10 cellular contexts compared by ENCODE assay signal in the genomic region with DNA sequence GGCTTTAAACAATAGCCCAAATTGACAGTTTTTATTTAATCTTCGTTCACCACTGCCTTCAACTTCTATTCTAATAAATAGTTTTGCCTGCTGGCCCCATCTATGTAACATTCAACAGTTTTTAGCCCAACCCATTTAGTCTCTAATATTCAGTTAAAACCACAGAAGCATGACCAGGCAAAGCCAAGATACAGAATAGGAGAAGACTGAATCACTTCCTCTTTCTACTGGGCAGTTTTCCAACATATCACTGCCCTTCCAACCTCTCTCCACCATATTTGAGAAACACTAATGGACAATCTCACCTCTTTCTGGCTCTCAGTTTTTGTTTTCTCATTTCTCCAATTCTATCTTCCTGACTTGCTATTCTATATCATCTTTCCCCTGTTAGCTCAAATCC.
A peak's percentile ranks its signal among the peaks of the same experiment; 100 is the strongest.
DNase-seq lines count a peak whose midpoint lies in the region; FAIRE-seq and TF ChIP-seq lines count a peak whose summit lies in the region.
"Had no signal": no experiment of that assay in that cellular context is flagged by ENCODE, and none has a peak within 500 bp of the region (broad histone marks: within the 10 kb centered on the region; RNA-seq: fewer than 3 reads in every experiment).

No MANE protein-coding gene starts in this region.

- 50% methylated on average over 1 of the region's 1 CpG for WGBS in esophagus muscularis mucosa

- TF ChIP-seq EP300 in esophagus muscularis mucosa (IDR thresholded peaks at IDR 0.05), result no peak

- no peaks in the 10 kb centered on the region for H3K9me3 ChIP-seq in esophagus muscularis mucosa
- H3K9me3 ChIP-seq: neutrophil, vagina had no signal

- H3K4me1 ChIP-seq in esophagus muscularis mucosa, result no peaks in the 10 kb centered on the region
- H3K4me1 ChIP-seq: vagina had no signal

- no peak overlapping the region for H3K4me3 ChIP-seq in esophagus muscularis mucosa
- H3K4me3 ChIP-seq: vagina had no signal

- DNase-seq in AG08395 (ENCODE audit: low spot score), result peak; percentile 61
- peak; percentile 51 for DNase-seq in HTR-8/SVneo (ENCODE audit: insufficient read length, low spot score)
- peak; percentile 55 to 93 for DNase-seq in SW 1271 (lab: John Stamatoyannopoulos, UW)
- peak; percentile 26 for DNase-seq in fibroblast of the conjunctiva (ENCODE audit: low read depth)
- no peak for DNase-seq in NCI-H82 treated with DMSO at 0.1 percent for 48 hours (lab: John Stamatoyannopoulos, UW; ENCODE audit: unreplicated experiment)
- no peak for DNase-seq in HK-2 (ENCODE audit: unreplicated experiment)
- DNase-seq in esophagus muscularis mucosa (ENCODE audit: extremely low spot score), result no peak
- no peak for DNase-seq in activated naive CD4-positive, alpha-beta T cell (lab: John Stamatoyannopoulos, UW)

- H3K36me3 ChIP-seq in esophagus muscularis mucosa, result no peaks in the 10 kb centered on the region
- H3K36me3 ChIP-seq: neutrophil, vagina had no signal

- TF ChIP-seq CTCF in esophagus muscularis mucosa (IDR thresholded peaks at IDR 0.05), result no peak

- intact Hi-C loops in esophagus muscularis mucosa (cut with DNase I), result no loop called here

- FAIRE-seq in HTR-8/SVneo (lab: Jason Lieb, UNC), result peak; percentile 77

- no peaks in the 10 kb centered on the region for H3K27me3 ChIP-seq in esophagus muscularis mucosa
- H3K27me3 ChIP-seq: neutrophil, vagina had no signal

- no peak for TF ChIP-seq POLR2A in esophagus muscularis mucosa (IDR thresholded peaks at IDR 0.05; ENCODE audit: low read depth)

- no peak overlapping the region for H3K27ac ChIP-seq in esophagus muscularis mucosa (replicated peaks in 1 of 4)
- H3K27ac ChIP-seq: neutrophil, vagina had no signal

Comparison
In these comparisons a context has a peak if more than half of its experiments do, and no peak if none do; other contexts are left out.
1. DNase-seq: peak in AG08395 (single experiment), HTR-8/SVneo (single experiment), SW 1271 (2 of 2) and fibroblast of the conjunctiva (single experiment); none in NCI-H82 treated with DMSO at 0.1 percent for 48 hours (single experiment), HK-2 (single experiment), esophagus muscularis mucosa (single experiment) and activated naive CD4-positive, alpha-beta T cell (0 of 4).